16 cellular contexts compared by ENCODE assay signal in the genomic region with DNA sequence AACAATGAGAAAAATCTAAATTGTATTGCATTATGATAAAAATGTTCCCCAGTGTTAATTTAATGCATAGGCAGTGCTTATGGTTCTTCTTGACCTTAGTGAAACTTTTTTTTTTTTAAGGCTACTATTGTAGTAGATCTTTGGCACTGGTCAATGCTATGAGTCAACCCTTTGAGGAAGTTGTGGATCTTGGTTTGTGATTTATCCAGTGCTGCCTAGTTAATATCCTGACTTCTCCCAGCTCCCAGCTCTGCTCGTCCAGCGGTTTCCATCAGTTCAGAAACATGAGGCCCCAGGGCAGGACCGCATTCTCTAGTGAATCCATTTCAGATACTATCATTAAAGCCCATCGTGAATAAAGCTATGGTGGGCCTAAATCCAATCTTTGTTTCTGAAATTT.
DNase-seq lines count a peak whose midpoint lies in the region; ATAC-seq, FAIRE-seq and TF ChIP-seq lines count a peak whose summit lies in the region.
"Had no signal": no experiment of that assay in that cellular context is flagged by ENCODE, and none has a peak within 500 bp of the region (broad histone marks: within the 10 kb centered on the region; RNA-seq: fewer than 3 reads in every experiment).

No MANE protein-coding gene starts in this region.

- H3K27me3 ChIP-seq in K562 (ENCODE audit: control insufficient read depth in 2 of 2, insufficient read depth in 2 of 2, low read length in 2 of 2) (no peaks in the 10 kb centered on the region), foreskin keratinocyte (no peaks in the 10 kb centered on the region)
- H3K27me3 ChIP-seq: SJSA1 had no signal

- FAIRE-seq in K562 (lab: Jason Lieb, UNC) (peak; percentile 42), GM19239 (lab: Jason Lieb, UNC) (no peak)
- FAIRE-seq: GM12892 had no signal

- POLR2A ChIA-PET in K562 (lab: Yijun Ruan, JAX) = interaction anchor here (1.0 to 1.9 kb wide), 2 partner anchors 10 to 86 kb away, joined by 4 read pairs; no protein-coding TSS in a partner anchor

- no peaks in the 10 kb centered on the region for H3K79me2 ChIP-seq in K562 (ENCODE audit: control insufficient read depth, insufficient read depth, low read length)

- no peak for ATAC-seq in K562
- ATAC-seq in foreskin keratinocyte = no peak
- no peak for ATAC-seq in GM19463 (IDR thresholded peaks at IDR 0.05; ENCODE audit: unreplicated experiment)
- ATAC-seq: CD8-positive, alpha-beta T cell had no signal

- no peaks in the 10 kb centered on the region for H3K9me3 ChIP-seq in K562 (replicated peaks; ENCODE audit: control insufficient read depth, insufficient read depth, low read depth, low read length)
- H3K9me3 ChIP-seq: SJSA1 had no signal

- H3K36me3 ChIP-seq in K562 (ENCODE audit: control insufficient read depth, insufficient read depth, low read length) = no peaks in the 10 kb centered on the region
- H3K36me3 ChIP-seq: SJSA1 had no signal

- TF ChIP-seq POLR2A in K562 (conservative IDR thresholded peaks at IDR 0.05) = no peak

- H3K4me2 ChIP-seq in K562 (ENCODE audit: insufficient read depth, low read length) = no peak overlapping the region

- WGBS in K562 (ENCODE audit: insufficient coverage, low coverage, missing lambda C conversion rate) = 50% methylated on average over 4 of the region's 4 CpGs

- DNase-seq in AG09309 (ENCODE audit: low read depth) = peak; percentile 46
- DNase-seq in HPDE6-E6E7 (ENCODE audit: extremely low spot score) = peak; percentile 51
- no peak for DNase-seq in K562 (ENCODE audit: extremely low read depth in 1 of 4, low spot score in 3 of 4)
- peak; percentile 12 for DNase-seq in kidney glomerular epithelial cell (lab: John Stamatoyannopoulos, UW)
- DNase-seq in GM19239 (ENCODE audit: insufficient read length, low spot score) = no peak
- no peak for DNase-seq in foreskin keratinocyte
- DNase-seq in head of caudate nucleus = no peak
- DNase-seq: activated CD4-positive, alpha-beta T cell treated with anti-CD3 and anti-CD28 coated beads, Interleukin-2, amount 10 ng/mL, durations not matched to agents 24 days and 14 days; activated naive CD8-positive, alpha-beta T cell treated with anti-CD3 and anti-CD28 coated beads, Interleukin-2, amount 10 ng/mL, durations not matched to agents 7 days and 5 days; CD8-positive, alpha-beta T cell; KG1; NCI-H2227 treated with DMSO at 0.1 percent for 48 hours had no signal

- H3K4me1 ChIP-seq in K562 (replicated peaks in 1 of 2; ENCODE audit: control insufficient read depth in 2 of 2, insufficient read depth in 2 of 2, low read length in 2 of 2) (no peaks in the 10 kb centered on the region; a peak in 3 of 5 replicates), foreskin keratinocyte (peaks cover 23% of the 10 kb centered on the region)

- no peak for TF ChIP-seq RAD21 in K562 (CRISPR knock-in tag; conservative IDR thresholded peaks at IDR 0.05 in 1 of 2, IDR thresholded peaks at IDR 0.05 in 1 of 2)

- H3K9ac ChIP-seq in K562 (ENCODE audit: insufficient read depth in 1 of 2, low read depth in 2 of 2, low read length in 2 of 2) = no peak overlapping the region

- no peak overlapping the region for H3K4me3 ChIP-seq in AG09309 (ENCODE audit: control insufficient read depth, low read depth, low read length)
- no peak overlapping the region for H3K4me3 ChIP-seq in K562
- H3K4me3 ChIP-seq: SJSA1 had no signal

- H3K9me1 ChIP-seq in K562 (ENCODE audit: control insufficient read depth, insufficient read depth, low read length) = no peaks in the 10 kb centered on the region

- in situ Hi-C loops in K562 (cut with MboI) = no loop called here

- H4K20me1 ChIP-seq in K562 (replicated peaks; ENCODE audit: control insufficient read depth, insufficient read depth, low read length) = no peaks in the 10 kb centered on the region

- intact Hi-C loops in K562 (cut with micrococcal nuclease) (no loop called here), head of caudate nucleus (cut with DNase I) (no loop called here)

- BruUV-seq in K562 (replicated peaks; lab: Mats Ljungman, UMichigan) = no TSS peak

- no peak overlapping the region for H3K27ac ChIP-seq in K562 (ENCODE audit: extremely low read depth, low read depth, low read length)
- H3K27ac ChIP-seq in foreskin keratinocyte = no peak overlapping the region
- H3K27ac ChIP-seq: epithelial cell of prostate, SJSA1 had no signal

- H2AFZ ChIP-seq in K562 (ENCODE audit: low read depth, low read length) = no peak overlapping the region

- CTCF ChIA-PET in K562 (lab: Yijun Ruan, JAX; ENCODE audit: low intra/inter-chr PET ratio) = no interaction called here

- TF ChIP-seq CTCF in AG09309 (IDR thresholded peaks at IDR 0.05; ENCODE audit: control insufficient read depth, insufficient read depth, low read depth, low read length, missing control alignments) = no peak
- no peak for TF ChIP-seq CTCF in K562 (IDR thresholded peaks at IDR 0.05 in 2 of 3, conservative IDR thresholded peaks at IDR 0.05 in 1 of 3; ENCODE audit: insufficient read depth in 2 of 3, low read depth in 1 of 3, low read length in 3 of 3)
- no peak for TF ChIP-seq CTCF in foreskin keratinocyte (conservative IDR thresholded peaks at IDR 0.05)

- TF ChIP-seq EP300 in K562 (IDR thresholded peaks at IDR 0.05; ENCODE audit: low read length) = no peak

TF ChIP-seq in K562, 482 proteins besides CTCF, POLR2A, EP300 and RAD21:
- no peak for TF ChIP-seq CBX5 (IDR thresholded peaks at IDR 0.05; ENCODE audit: borderline replicate concordance, low read depth)
- TF ChIP-seq, protein P1, sequence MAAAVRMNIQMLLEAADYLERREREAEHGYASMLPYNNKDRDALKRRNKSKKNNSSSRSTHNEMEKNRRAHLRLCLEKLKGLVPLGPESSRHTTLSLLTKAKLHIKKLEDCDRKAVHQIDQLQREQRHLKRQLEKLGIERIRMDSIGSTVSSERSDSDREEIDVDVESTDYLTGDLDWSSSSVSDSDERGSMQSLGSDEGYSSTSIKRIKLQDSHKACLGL (CRISPR knock-in tag; IDR thresholded peaks at IDR 0.05; ENCODE audit: borderline replicate concordance, poor library complexity, severe bottlenecking) = no peak
- TF ChIP-seq SMAD3 (CRISPR knock-in tag; conservative IDR thresholded peaks at IDR 0.05) = no peak
- TF ChIP-seq ZNF561 (CRISPR knock-in tag; conservative IDR thresholded peaks at IDR 0.05) = no peak
- no peak for TF ChIP-seq SIN3A (IDR thresholded peaks at IDR 0.05; ENCODE audit: borderline replicate concordance in 2 of 2, control insufficient read depth in 1 of 2, low read depth in 2 of 2, low read length in 2 of 2)
- no peak for TF ChIP-seq PML (IDR thresholded peaks at IDR 0.05; ENCODE audit: low read length)
- no peak for TF ChIP-seq NCOA2 (IDR thresholded peaks at IDR 0.05; ENCODE audit: partially characterized antibody in 2 of 2)
- TF ChIP-seq NR2C2 (CRISPR knock-in tag; IDR thresholded peaks at IDR 0.05) = no peak
- TF ChIP-seq NR2C2 (tag; IDR thresholded peaks at IDR 0.05) = no peak
- no peak for TF ChIP-seq CBX1 (IDR thresholded peaks at IDR 0.05; ENCODE audit: low read depth)
- TF ChIP-seq CREB1 (IDR thresholded peaks at IDR 0.05) = no peak
- TF ChIP-seq CREB1 (CRISPR knock-in tag; IDR thresholded peaks at IDR 0.05) = no peak
- peak; percentile 38; the same call in 1 of the 2 replicates for TF ChIP-seq ZNF384 (IDR thresholded peaks at IDR 0.05; ENCODE audit: low read depth, low read length)
- TF ChIP-seq TBL1XR1 (IDR thresholded peaks at IDR 0.05; ENCODE audit: low read length in 2 of 2) = no peak
- no peak for TF ChIP-seq TRIM28 (IDR thresholded peaks at IDR 0.05)
- no peak for TF ChIP-seq GATAD2B (IDR thresholded peaks at IDR 0.05; ENCODE audit: borderline replicate concordance)
- peak; percentile 71 for TF ChIP-seq FOSL1 (tag; conservative IDR thresholded peaks at IDR 0.05)
- TF ChIP-seq ZNF668 (CRISPR knock-in tag; IDR thresholded peaks at IDR 0.05) = no peak
- no peak for TF ChIP-seq ZBTB8A (IDR thresholded peaks at IDR 0.05; ENCODE audit: partially characterized antibody)
- TF ChIP-seq JUND (IDR thresholded peaks at IDR 0.05; ENCODE audit: borderline replicate concordance, low read depth, low read length) = no peak
- peak; percentile 48; the same call in 1 of the 3 replicates for TF ChIP-seq JUND (tag; IDR thresholded peaks at IDR 0.05; ENCODE audit: borderline replicate concordance, low read depth, low read length)

Comparison
In these comparisons a context has a peak if more than half of its experiments do, and no peak if none do; other contexts are left out.
1. DNase-seq: peak in AG09309 (single experiment), HPDE6-E6E7 (single experiment) and kidney glomerular epithelial cell (single experiment); none in K562 (0 of 4), GM19239 (single experiment), foreskin keratinocyte (0 of 2) and head of caudate nucleus (0 of 42).